In genomic region chr7:105032553-105033214, GRCh38 we compare ENCODE assay signal across 15 cellular contexts.
"Had no signal": no experiment of that assay in that cellular context is flagged by ENCODE, and none has a peak within 500 bp of the region (broad histone marks: within the 10 kb centered on the region; RNA-seq: fewer than 3 reads in every experiment).

No MANE protein-coding gene starts in this region.

- H3K27ac ChIP-seq: colonic mucosa, suprapubic skin had no signal

- DNase-seq: activated CD4-positive, alpha-beta T cell treated with anti-CD3 and anti-CD28 coated beads, Interleukin-2, amount 50 U/mL, for 48 hours; activated CD4-positive, CD25-positive, alpha-beta regulatory T cell treated with anti-CD3 and anti-CD28 coated beads, Interleukin-2, amount 50 U/mL, for 72 hours; activated T-cell treated with anti-CD3 and anti-CD28 coated beads, Interleukin-2, amount 50 U/mL, for 72 hours; caudate nucleus; colonic mucosa; islet precursor cell; mammary epithelial cell; stimulated activated CD4-positive, alpha-beta T cell treated with anti-CD3 and anti-CD28 coated beads, Interleukin-4, amount 100 ng/mL, for 1 hour; stimulated activated naive CD4-positive, alpha-beta T cell treated with Interleukin-2 at 50 U/mL for 16 hours; SW 1271; T1000 had no signal

- H3K4me3 ChIP-seq: colonic mucosa, suprapubic skin had no signal

- H3K27ac Mint-ChIP-seq: activated T-cell treated with anti-CD3 and anti-CD28 coated beads, Interleukin-2, amount 50 U/mL, for 72 hours; type B pancreatic cell had no signal

- H3K4me3 Mint-ChIP-seq: type B pancreatic cell had no signal

- H3K27me3 Mint-ChIP-seq: type B pancreatic cell had no signal

- H3K36me3 ChIP-seq: colonic mucosa, suprapubic skin had no signal

- ATAC-seq: esophagus mucosa, left lobe of liver had no signal

- H3K9me3 Mint-ChIP-seq: activated T-cell treated with anti-CD3 and anti-CD28 coated beads, Interleukin-2, amount 50 U/mL, for 72 hours had no signal

- H3K27me3 ChIP-seq: colonic mucosa, suprapubic skin had no signal

- H3K9me3 ChIP-seq: colonic mucosa, suprapubic skin had no signal
